Comparison of ENCODE assay signal across 8 cellular contexts in genomic region chr10:93495654-93496321, GRCh38. TPM values are rescaled to one million over a fixed set of nuclear protein-coding genes. Genes with fewer than 3 reads are reported as not detected.
DNase-seq lines count a peak whose midpoint lies in the region; ATAC-seq, FAIRE-seq and TF ChIP-seq lines count a peak whose summit lies in the region.

No MANE protein-coding gene starts in this region.

- H3K4me2 ChIP-seq in astrocyte (ENCODE audit: low read length): peak overlapping the region; percentile 99

- no peak for DNase-seq in CD14-positive monocyte (ENCODE audit: low spot score)
- peak; percentile 65 for DNase-seq in NCI-H748 (lab: John Stamatoyannopoulos, UW; ENCODE audit: unreplicated experiment)
- DNase-seq in astrocyte (ENCODE audit: low read depth): no peak
- peak; percentile 74 for DNase-seq in kidney
- DNase-seq in stimulated activated naive B cell treated with anti-CD40 and anti-IgM and Interleukin-4, amounts not matched to agents 10 μg/mL and 1 μg/mL and 100 μg/mL, for 72 hours: no peak
- DNase-seq in SKM-1 (lab: John Stamatoyannopoulos, UW; ENCODE audit: unreplicated experiment): no peak

- ATAC-seq in GM18873 (IDR thresholded peaks at IDR 0.05; ENCODE audit: low FRiP score, unreplicated experiment) (peak; percentile 10), HG03095 (IDR thresholded peaks at IDR 0.05; ENCODE audit: unreplicated experiment) (peak; percentile 23)
- peak; percentile 26 to 34 for ATAC-seq in stimulated activated naive B cell treated with anti-CD40 and anti-IgM and Interleukin-4, amounts not matched to agents 10 μg/mL and 1 μg/mL and 100 μg/mL, for 72 hours (replicated peaks)

- H3K27me3 Mint-ChIP-seq in CD14-positive monocyte (ENCODE audit: low read depth in 3 of 3) (peaks cover 0 to 5% (median 1%) of the 10 kb centered on the region in 3 donors), astrocyte (ENCODE audit: low read depth, unreplicated experiment) (no peaks in the 10 kb centered on the region)
- H3K27me3 Mint-ChIP-seq in stimulated activated naive B cell treated with anti-CD40 and anti-IgM and Interleukin-4, amounts not matched to agents 10 μg/mL and 1 μg/mL and 100 μg/mL, for 72 hours: peaks cover 0 to 12% of the 10 kb centered on the region in 2 donors

- H3K27ac Mint-ChIP-seq in CD14-positive monocyte (peak overlapping the region; percentile 51 to 94 (median 80)), astrocyte (ENCODE audit: unreplicated experiment) (peak overlapping the region; percentile 79)
- peak overlapping the region; percentile 70 for H3K27ac Mint-ChIP-seq in stimulated activated naive B cell treated with anti-CD40 and anti-IgM and Interleukin-4, amounts not matched to agents 10 μg/mL and 1 μg/mL and 100 μg/mL, for 72 hours

- FAIRE-seq in astrocyte (lab: Jason Lieb, UNC) (no peak), kidney (lab: Jason Lieb, UNC) (no peak)

- H3K4me3 ChIP-seq in astrocyte (ENCODE audit: insufficient read depth, low read depth, low read length) (peak overlapping the region; percentile 97), kidney (ENCODE audit: low read length in 2 of 2) (peak overlapping the region; percentile 68 to 92)

- peaks cover 32% of the 10 kb centered on the region for H3K4me1 Mint-ChIP-seq in CD14-positive monocyte
- H3K4me1 Mint-ChIP-seq in astrocyte (ENCODE audit: low read depth, unreplicated experiment): peaks cover 2% of the 10 kb centered on the region
- peaks cover 12 to 19% of the 10 kb centered on the region in 2 donors for H3K4me1 Mint-ChIP-seq in stimulated activated naive B cell treated with anti-CD40 and anti-IgM and Interleukin-4, amounts not matched to agents 10 μg/mL and 1 μg/mL and 100 μg/mL, for 72 hours

- no peaks in the 10 kb centered on the region for H3K27me3 ChIP-seq in astrocyte (ENCODE audit: insufficient read depth, low read length)

- peaks cover 40% of the 10 kb centered on the region for H3K79me2 ChIP-seq in astrocyte (ENCODE audit: insufficient read depth, low read length)

- TF ChIP-seq CTCF in CD14-positive monocyte (IDR thresholded peaks at IDR 0.05) (no peak), astrocyte (IDR thresholded peaks at IDR 0.05; ENCODE audit: insufficient read depth, low read depth, low read length) (no peak), kidney (IDR thresholded peaks at IDR 0.05; ENCODE audit: borderline replicate concordance, extremely low read depth, insufficient read depth) (no peak)

- H3K9ac ChIP-seq in astrocyte (ENCODE audit: low read length): peak overlapping the region; percentile 90
- peak overlapping the region; percentile 37 to 75 for H3K9ac ChIP-seq in kidney (ENCODE audit: low read length in 2 of 2)

- H3K9me3 ChIP-seq in astrocyte (ENCODE audit: insufficient read depth, low read depth, low read length) (no peaks in the 10 kb centered on the region), kidney (ENCODE audit: control insufficient read depth in 1 of 2, low read length in 2 of 2) (no peaks in the 10 kb centered on the region)

- H3K36me3 Mint-ChIP-seq in CD14-positive monocyte (peaks cover 7 to 8% of the 10 kb centered on the region in 2 donors), astrocyte (ENCODE audit: low read depth, unreplicated experiment) (peaks cover 2% of the 10 kb centered on the region)
- no peaks in the 10 kb centered on the region for H3K36me3 Mint-ChIP-seq in stimulated activated naive B cell treated with anti-CD40 and anti-IgM and Interleukin-4, amounts not matched to agents 10 μg/mL and 1 μg/mL and 100 μg/mL, for 72 hours

- H3K4me1 ChIP-seq in astrocyte (ENCODE audit: insufficient read depth, low read length) (peaks cover 7% of the 10 kb centered on the region), kidney (ENCODE audit: control insufficient read depth in 1 of 2, insufficient read depth in 1 of 2, low read depth in 1 of 2, low read length in 2 of 2) (peaks cover 0 to 3% of the 10 kb centered on the region in 2 donors)

- H3K27ac ChIP-seq in astrocyte (ENCODE audit: low read depth, low read length): peak overlapping the region; percentile 77
- H3K27ac ChIP-seq in kidney (ENCODE audit: low read depth in 2 of 2, low read length in 2 of 2): no peak overlapping the region

- no peaks in the 10 kb centered on the region for H4K20me1 ChIP-seq in astrocyte (ENCODE audit: insufficient read depth, low read length)

- intact Hi-C loops in CD14-positive monocyte (cut with micrococcal nuclease): loop anchor here in 1 of 2 donors (5.0 kb wide), 1 partner anchor 118 kb away; no protein-coding TSS in a partner anchor
- intact Hi-C loops in kidney (cut with DNase I): no loop called here

- no peaks in the 10 kb centered on the region for H3K36me3 ChIP-seq in astrocyte (ENCODE audit: insufficient read depth, low read length)
- H3K36me3 ChIP-seq in kidney (ENCODE audit: control insufficient read depth in 1 of 2, insufficient read depth in 2 of 2, low read length in 2 of 2): no peaks in the 10 kb centered on the region

- H2AFZ ChIP-seq in astrocyte (ENCODE audit: low read depth, low read length): peak overlapping the region; percentile 94

- H3K4me3 Mint-ChIP-seq in CD14-positive monocyte (peak overlapping the region; percentile 96 to 98), astrocyte (ENCODE audit: unreplicated experiment) (peak overlapping the region; percentile 92)
- peak overlapping the region; percentile 91 to 93 for H3K4me3 Mint-ChIP-seq in stimulated activated naive B cell treated with anti-CD40 and anti-IgM and Interleukin-4, amounts not matched to agents 10 μg/mL and 1 μg/mL and 100 μg/mL, for 72 hours

- no peaks in the 10 kb centered on the region for H3K9me3 Mint-ChIP-seq in CD14-positive monocyte
- H3K9me3 Mint-ChIP-seq in astrocyte (ENCODE audit: unreplicated experiment): no peaks in the 10 kb centered on the region
- H3K9me3 Mint-ChIP-seq in stimulated activated naive B cell treated with anti-CD40 and anti-IgM and Interleukin-4, amounts not matched to agents 10 μg/mL and 1 μg/mL and 100 μg/mL, for 72 hours: no peaks in the 10 kb centered on the region

RNA-seq across cellular contexts. Expression of gene CEP55, which starts 0.6 kb away (rescaled TPM):
- under 1 TPM in 1 of 2 donors, not detected in 1; 0.26 TPM for polyA plus RNA-seq in CD14-positive monocyte
- total RNA-seq in astrocyte: 2.0 and 3.7 TPM in 2 replicates
- total RNA-seq in kidney: 0.88 TPM
- polyA plus RNA-seq in kidney (ENCODE audit: insufficient read depth, low read depth, low replicate concordance): 0.39 TPM

RNA-seq across cellular contexts. Expression of gene MYOF, which starts 13.7 kb away (rescaled TPM):
- 10 to 100 TPM in 1 of 2 donors, 1 to 10 TPM in 1; 9.7 to 14.5 TPM for polyA plus RNA-seq in CD14-positive monocyte
- 299 and 306 TPM in 2 replicates for total RNA-seq in astrocyte
- 134 TPM for total RNA-seq in kidney
- 11.5 TPM for polyA plus RNA-seq in kidney (ENCODE audit: insufficient read depth, low read depth, low replicate concordance)

Comparison
In these comparisons a context has a peak if more than half of its experiments do, and no peak if none do; other contexts are left out.
1. DNase-seq: peak in NCI-H748 (single experiment) and kidney (single experiment); none in CD14-positive monocyte (single experiment), astrocyte (single experiment), stimulated activated naive B cell treated with anti-CD40 and anti-IgM and Interleukin-4, amounts not matched to agents 10 μg/mL and 1 μg/mL and 100 μg/mL, for 72 hours (single experiment) and SKM-1 (single experiment).
2. Peak in every context shown above with its lines, with median percentiles within 50 percentile points of each other: H3K27ac Mint-ChIP-seq, H3K4me3 Mint-ChIP-seq and ATAC-seq.